In the genomic region with DNA sequence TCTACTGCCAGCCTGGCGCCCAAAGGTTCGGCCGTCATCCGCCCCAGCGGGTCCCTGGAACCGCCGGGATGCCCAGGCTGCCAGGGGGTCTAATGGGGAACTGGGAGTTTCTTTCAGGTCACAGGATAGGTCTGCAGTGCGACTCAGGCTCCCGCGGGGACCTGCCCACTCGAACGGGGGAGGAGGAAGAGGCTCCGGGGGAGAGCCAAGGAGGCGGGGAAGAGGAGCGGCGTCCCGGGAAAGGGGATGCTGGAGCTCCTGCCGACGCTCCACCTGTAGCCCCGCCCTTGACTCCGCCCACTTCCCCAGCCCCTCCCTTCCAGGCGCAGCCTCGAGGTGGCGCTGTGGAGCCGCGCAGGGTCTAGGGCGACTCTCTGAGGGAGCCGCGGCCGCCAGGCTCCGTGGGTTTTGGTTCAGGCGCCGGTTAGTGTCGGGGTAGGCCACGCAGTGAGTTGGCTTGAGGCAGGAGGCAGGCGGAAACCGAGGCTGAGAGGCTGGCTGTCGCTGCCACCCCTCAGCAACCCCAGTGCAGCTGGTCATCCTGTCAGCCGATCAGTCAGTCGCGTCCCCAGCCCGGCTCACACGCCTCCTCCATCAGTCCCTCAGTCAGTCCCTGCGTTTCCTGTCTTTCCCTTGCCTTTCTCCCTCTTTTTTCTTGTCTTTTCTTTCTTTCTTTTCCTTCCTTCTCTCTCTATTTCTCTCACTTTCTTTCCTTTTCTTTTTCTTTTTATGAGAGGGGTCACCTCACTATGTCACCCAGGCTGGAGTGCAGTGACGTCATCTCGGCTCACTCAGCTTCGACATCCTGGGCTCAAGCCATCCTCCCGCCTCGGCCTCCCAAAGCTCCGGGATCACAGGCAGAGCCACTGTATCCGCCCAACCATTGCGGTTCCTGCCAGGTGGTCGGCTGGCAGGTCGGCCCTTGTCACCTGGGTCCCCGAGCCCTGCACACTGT, we compare ENCODE assay signal across 8 cellular contexts. TPM values are rescaled to one million over a fixed set of nuclear protein-coding genes. Genes with fewer than 3 reads are reported as not detected.
DNase-seq lines count a peak whose midpoint lies in the region; ATAC-seq and TF ChIP-seq lines count a peak whose summit lies in the region.

No MANE protein-coding gene starts in this region.

- TF ChIP-seq CTCF in GM10248 (IDR thresholded peaks at IDR 0.05; ENCODE audit: control extremely low read depth, extremely low read depth, low read depth, missing control alignments) (peak; percentile 94), chondrocyte (IDR thresholded peaks at IDR 0.05) (peak; percentile 85)

- peaks cover 11% of the 10 kb centered on the region for H3K4me1 Mint-ChIP-seq in activated CD4-positive, alpha-beta T cell treated with anti-CD3 and anti-CD28 coated beads for 36 hours
- peaks cover 10% of the 10 kb centered on the region for H3K4me1 Mint-ChIP-seq in chondrocyte (ENCODE audit: low read depth)

- DNase-seq in GM10248 (ENCODE audit: extremely low spot score) (peak; percentile 93), NCI-H226 (peak; percentile 54), chondrocyte (ENCODE audit: low spot score) (no peak), kidney tubule cell (ENCODE audit: low spot score) (peak; percentile 90)
- peak; percentile 93 for DNase-seq in activated CD4-positive, alpha-beta T cell treated with anti-CD3 and anti-CD28 coated beads for 36 hours
- peak; percentile 68 to 87 (median 70) for DNase-seq in stimulated activated CD4-positive, alpha-beta T cell treated with anti-CD3 and anti-CD28 coated beads, Interleukin-1b, Interleukin-23, amount 100 ng/mL, for 24 hours (ENCODE audit: low read depth in 4 of 4, low spot score in 1 of 4)

- intact Hi-C loops in activated CD4-positive, alpha-beta T cell treated with anti-CD3 and anti-CD28 coated beads for 36 hours (cut with DNase I, micrococcal nuclease): loop anchor here (1.0 to 10.0 kb wide), 10 partner anchors 26 to 824 kb away; a partner anchor contains a TSS

- peak overlapping the region; percentile 37 for H3K27ac Mint-ChIP-seq in activated CD4-positive, alpha-beta T cell treated with anti-CD3 and anti-CD28 coated beads for 36 hours
- peak overlapping the region; percentile 67 for H3K27ac Mint-ChIP-seq in chondrocyte (ENCODE audit: unreplicated experiment)

- H3K27me3 Mint-ChIP-seq in activated CD4-positive, alpha-beta T cell treated with anti-CD3 and anti-CD28 coated beads for 36 hours: no peaks in the 10 kb centered on the region
- no peaks in the 10 kb centered on the region for H3K27me3 Mint-ChIP-seq in chondrocyte (ENCODE audit: low read depth)

- ATAC-seq in HG02973 (IDR thresholded peaks at IDR 0.05; ENCODE audit: unreplicated experiment) (peak; percentile 51), GM18870 (IDR thresholded peaks at IDR 0.05; ENCODE audit: unreplicated experiment) (no peak)
- ATAC-seq in activated CD4-positive, alpha-beta T cell treated with anti-CD3 and anti-CD28 coated beads for 36 hours: peak; percentile 95

- CTCF ChIA-PET in GM10248 (lab: Yijun Ruan, JAX): interaction anchor here (0.5 to 4.8 kb wide), 62 partner anchors 9 to 1020 kb away, joined by 3 to 62 read pairs (median 3); a partner anchor contains a TSS
- CTCF ChIA-PET in activated CD4-positive, alpha-beta T cell treated with anti-CD3 and anti-CD28 coated beads for 36 hours (lab: Charles Lee): interaction anchor here (0.6 to 11.3 kb wide), 45 partner anchors 8 to 504 kb away, joined by 3 to 114 read pairs (median 4); a partner anchor contains a TSS

- H3K9me3 Mint-ChIP-seq in activated CD4-positive, alpha-beta T cell treated with anti-CD3 and anti-CD28 coated beads for 36 hours (ENCODE audit: low read depth): no peaks in the 10 kb centered on the region
- H3K9me3 Mint-ChIP-seq in chondrocyte (ENCODE audit: low read depth): no peaks in the 10 kb centered on the region

- H3K4me3 Mint-ChIP-seq in activated CD4-positive, alpha-beta T cell treated with anti-CD3 and anti-CD28 coated beads for 36 hours: peak overlapping the region; percentile 57
- peak overlapping the region; percentile 78 for H3K4me3 Mint-ChIP-seq in chondrocyte (ENCODE audit: unreplicated experiment)

- H3K36me3 Mint-ChIP-seq in activated CD4-positive, alpha-beta T cell treated with anti-CD3 and anti-CD28 coated beads for 36 hours (ENCODE audit: low read depth): no peaks in the 10 kb centered on the region
- H3K36me3 Mint-ChIP-seq in chondrocyte (ENCODE audit: low read depth): no peaks in the 10 kb centered on the region

- POLR2A ChIA-PET in GM10248 (lab: Yijun Ruan, JAX): no interaction called here
- POLR2A ChIA-PET in activated CD4-positive, alpha-beta T cell treated with anti-CD3 and anti-CD28 coated beads for 36 hours (lab: Charles Lee): interaction anchor here (0.6 kb wide), 2 partner anchors 438 to 506 kb away, joined by 3 read pairs; no protein-coding TSS in a partner anchor

RNA-seq across cellular contexts. Expression of a gene that starts 26.4 kb away (rescaled TPM):
- total RNA-seq in activated CD4-positive, alpha-beta T cell treated with anti-CD3 and anti-CD28 coated beads for 36 hours: 10 to 100 TPM; 83.2 to 98.5 TPM
- 179 to 223 TPM (median 218 TPM) in 3 replicates for total RNA-seq in chondrocyte
